8 cellular contexts compared by ENCODE assay signal in the genomic region with DNA sequence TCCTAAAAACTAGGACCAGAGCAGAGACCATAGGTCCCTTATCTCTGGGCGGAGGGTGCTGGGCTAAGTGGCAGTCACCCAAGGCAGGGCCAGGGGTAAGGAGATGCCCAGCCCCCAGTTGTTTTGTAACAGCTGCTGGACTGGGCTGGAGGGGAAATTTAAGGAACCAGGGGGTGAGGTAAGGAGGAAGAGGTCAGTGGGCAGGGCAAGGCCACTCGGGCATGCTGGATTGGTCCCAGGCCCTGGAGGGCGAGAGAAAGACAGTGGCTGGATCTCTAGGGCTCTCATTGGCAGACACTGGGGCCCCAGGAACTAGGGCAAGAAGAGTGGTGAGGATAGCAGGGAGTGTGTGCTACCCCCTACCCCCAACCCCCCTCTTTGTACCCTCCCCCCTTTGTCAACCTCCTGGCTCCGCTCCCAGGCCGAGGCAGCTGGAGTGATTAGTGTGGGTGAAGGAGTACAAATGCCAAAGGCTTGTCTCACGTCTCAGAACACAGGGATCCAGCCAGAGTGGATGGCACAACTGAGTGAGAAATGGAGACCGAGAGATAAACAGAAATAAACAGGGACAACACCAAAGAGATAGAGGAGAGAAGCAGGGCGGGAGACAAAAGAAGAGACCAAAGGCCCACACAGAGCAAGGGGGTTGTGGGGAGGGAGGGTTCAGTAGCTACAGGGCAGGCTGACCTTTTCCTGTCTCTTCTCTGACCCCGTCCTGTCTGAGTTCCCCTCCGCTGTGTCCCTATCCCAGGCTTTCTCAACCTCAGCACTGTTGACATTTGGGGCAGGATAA. TPM values are rescaled to one million over a fixed set of nuclear protein-coding genes. Genes with fewer than 3 reads are reported as not detected.
DNase-seq lines count a peak whose midpoint lies in the region; ATAC-seq and TF ChIP-seq lines count a peak whose summit lies in the region.

No MANE protein-coding gene starts in this region.

- H3K79me1 ChIP-seq in trophoblast cell (ENCODE audit: low read length) = no peaks in the 10 kb centered on the region

- H3K18ac ChIP-seq in trophoblast cell (ENCODE audit: low read length) = no peak overlapping the region

- POLR2A ChIA-PET in RWPE1 (lab: Yijun Ruan, JAX; ENCODE audit: low non-redundant PET) = no interaction called here

- no peak overlapping the region for H4K91ac ChIP-seq in trophoblast cell (ENCODE audit: low read depth, low read length)

- no peak overlapping the region for H3K4me3 Mint-ChIP-seq in progenitor cell of endocrine pancreas (ENCODE audit: low read depth)

- H3K79me2 ChIP-seq in trophoblast cell (ENCODE audit: control insufficient read depth, insufficient read depth, low read length, poor library complexity) = no peaks in the 10 kb centered on the region

- no CpG with 5 or more reads among the region's 10 CpGs for WGBS in trophoblast cell (ENCODE audit: extremely low coverage, insufficient coverage, insufficient read length)

- peaks cover 6% of the 10 kb centered on the region for H3K27me3 Mint-ChIP-seq in progenitor cell of endocrine pancreas

- no peaks in the 10 kb centered on the region for H3K27me3 ChIP-seq in trophoblast cell (ENCODE audit: insufficient read depth, low read length)

- no peak overlapping the region for H3K4me2 ChIP-seq in trophoblast cell (ENCODE audit: low read length)

- ATAC-seq in Right ventricle myocardium inferior (peak; percentile 70), HG03457 (IDR thresholded peaks at IDR 0.05; ENCODE audit: unreplicated experiment) (no peak), GM19351 (IDR thresholded peaks at IDR 0.05; ENCODE audit: unreplicated experiment) (no peak)

- H2AK5ac ChIP-seq in trophoblast cell (ENCODE audit: low read length) = no peak overlapping the region

- H3K27ac Mint-ChIP-seq in progenitor cell of endocrine pancreas = no peak overlapping the region

- H3K4me1 Mint-ChIP-seq in progenitor cell of endocrine pancreas (ENCODE audit: low read depth) = peaks cover 11% of the 10 kb centered on the region

- no peak overlapping the region for H3K23ac ChIP-seq in trophoblast cell (ENCODE audit: low read length)

- H3K36me3 ChIP-seq in trophoblast cell (ENCODE audit: control insufficient read depth in 1 of 2, insufficient read depth in 2 of 2, low read length in 2 of 2) = no peaks in the 10 kb centered on the region

- H3K4me1 ChIP-seq in trophoblast cell (ENCODE audit: control insufficient read depth in 1 of 2, insufficient read depth in 2 of 2, low read length in 2 of 2) = no peaks in the 10 kb centered on the region

- TF ChIP-seq CTCF in RWPE1 (conservative IDR thresholded peaks at IDR 0.05; ENCODE audit: low read depth) (no peak), progenitor cell of endocrine pancreas (IDR thresholded peaks at IDR 0.05; ENCODE audit: unreplicated experiment) (no peak)

- H2BK12ac ChIP-seq in trophoblast cell (ENCODE audit: low read length) = peak overlapping the region; percentile 19

- CTCF ChIA-PET in RWPE1 (lab: Yijun Ruan, JAX) = no interaction called here

- H3K4ac ChIP-seq in trophoblast cell (ENCODE audit: low read depth, low read length) = no peak overlapping the region

- no peaks in the 10 kb centered on the region for H3K36me3 Mint-ChIP-seq in progenitor cell of endocrine pancreas (ENCODE audit: insufficient read depth)

- no peak overlapping the region for H3K14ac ChIP-seq in trophoblast cell (ENCODE audit: low read length)

- H3K4me3 ChIP-seq in trophoblast cell (ENCODE audit: low read depth, low read length) = no peak overlapping the region

- intact Hi-C loops in Right ventricle myocardium inferior (cut with DNase I) = loop anchor here (5.0 kb wide), 1 partner anchor 79 kb away; no protein-coding TSS in a partner anchor

- H3K9me3 Mint-ChIP-seq in progenitor cell of endocrine pancreas (ENCODE audit: low read depth) = no peaks in the 10 kb centered on the region

- DNase-seq in EL (peak; percentile 55), RWPE1 (ENCODE audit: low spot score) (no peak), Right ventricle myocardium inferior (ENCODE audit: missing footprints) (peak; percentile 85), trophoblast cell (no peak), progenitor cell of endocrine pancreas (ENCODE audit: low spot score, unreplicated experiment) (no peak)
- no peak for DNase-seq in stimulated activated CD4-positive, alpha-beta T cell treated with anti-CD3 and anti-CD28 coated beads, Interleukin-2, amount 100 ng/mL, for 24 hours

- no peak overlapping the region for H2BK5ac ChIP-seq in trophoblast cell (ENCODE audit: low read depth, low read length, poor library complexity)

- H3K27ac ChIP-seq in RWPE1 (peak overlapping the region; percentile 68), trophoblast cell (ENCODE audit: low read depth, low read length) (no peak overlapping the region)

- H2AFZ ChIP-seq in trophoblast cell (ENCODE audit: insufficient read depth, low read length, poor library complexity) = no peak overlapping the region

- no peak overlapping the region for H4K12ac ChIP-seq in trophoblast cell (ENCODE audit: low read depth, low read length)

- H3K9ac ChIP-seq in trophoblast cell (ENCODE audit: low read length) = no peak overlapping the region

- peak overlapping the region; percentile 28 for H4K8ac ChIP-seq in trophoblast cell (ENCODE audit: low read depth, low read length)

- no peaks in the 10 kb centered on the region for H3K9me3 ChIP-seq in trophoblast cell (ENCODE audit: insufficient read depth, low read depth, low read length)

- H2BK120ac ChIP-seq in trophoblast cell (ENCODE audit: insufficient read depth, low read length, poor library complexity) = no peak overlapping the region

RNA-seq across cellular contexts. Expression of gene THRAP3, which starts 20.5 kb away (rescaled TPM):
- total RNA-seq in Right ventricle myocardium inferior (60.1 TPM), progenitor cell of endocrine pancreas (142 and 145 TPM in 2 replicates)
- polyA plus RNA-seq in trophoblast cell (2013) = 95.1 and 102 TPM in 2 replicates

RNA-seq across cellular contexts. Expression of gene MAP7D1, which starts 47.8 kb away (rescaled TPM):
- 383 TPM for total RNA-seq in Right ventricle myocardium inferior
- 96.6 and 97.6 TPM in 2 replicates for polyA plus RNA-seq in trophoblast cell (2013)
- 98.0 and 109 TPM in 2 replicates for total RNA-seq in progenitor cell of endocrine pancreas

RNA-seq across cellular contexts. Expression of gene TRAPPC3, which starts 54.5 kb away (rescaled TPM):
- total RNA-seq in Right ventricle myocardium inferior (53.9 TPM), progenitor cell of endocrine pancreas (61.0 and 63.6 TPM in 2 replicates)
- 62.9 and 66.9 TPM in 2 replicates for polyA plus RNA-seq in trophoblast cell (2013)

Comparison
In these comparisons a context has a peak if more than half of its experiments do, and no peak if none do; other contexts are left out.
1. DNase-seq: peak in EL (single experiment) and Right ventricle myocardium inferior (single experiment); none in RWPE1 (single experiment), trophoblast cell (0 of 2), progenitor cell of endocrine pancreas (single experiment) and stimulated activated CD4-positive, alpha-beta T cell treated with anti-CD3 and anti-CD28 coated beads, Interleukin-2, amount 100 ng/mL, for 24 hours (0 of 2).